13 cellular contexts compared by ENCODE assay signal in genomic region chr1:31959941-31960340, GRCh38.
"Had no signal": no experiment of that assay in that cellular context is flagged by ENCODE, and none has a peak within 500 bp of the region (broad histone marks: within the 10 kb centered on the region; RNA-seq: fewer than 3 reads in every experiment).

No MANE protein-coding gene starts in this region.

- H3K36me3 Mint-ChIP-seq: neural progenitor cell had no signal

- H3K36me3 ChIP-seq: neural progenitor cell, pancreas, transverse colon had no signal

- H3K27ac ChIP-seq: body of pancreas, hepatocyte, neural progenitor cell, pancreas, transverse colon had no signal

- FAIRE-seq: kidney, pancreas had no signal

- DNase-seq: activated CD4-positive, alpha-beta T cell treated with anti-CD3 and anti-CD28 coated beads for 48 hours; activated naive CD4-positive, alpha-beta T cell treated with anti-CD3 and anti-CD28 coated beads, Interleukin-2, amount 50 U/mL, for 16 hours; amniotic stem cell; body of pancreas; kidney; left ventricle myocardium superior; mesendoderm; pancreas; transverse colon had no signal

- H3K4me3 Mint-ChIP-seq: central memory CD8-positive, alpha-beta T cell; neural progenitor cell had no signal

- H3K27ac Mint-ChIP-seq: neural progenitor cell had no signal

- H3K9me3 Mint-ChIP-seq: activated T-helper 2 cell treated with anti-CD3 and anti-CD28 coated beads, Interferon-gamma antibody, Interleukin-2, Interleukin-4, amounts not matched to agents 10 μg/mL and 5 μg/mL and 100 μg/mL, durations not matched to agents 14 hours and 24 hours and 36 hours; central memory CD8-positive, alpha-beta T cell; neural progenitor cell had no signal

- H3K27me3 ChIP-seq: body of pancreas, hepatocyte, neural progenitor cell, pancreas, transverse colon had no signal

- H3K27me3 Mint-ChIP-seq: central memory CD8-positive, alpha-beta T cell had no signal

- H3K9me3 ChIP-seq: body of pancreas, pancreas, transverse colon had no signal

- ATAC-seq: body of pancreas, left ventricle myocardium superior, pancreas had no signal

- H3K4me3 ChIP-seq: body of pancreas, hepatocyte, neural progenitor cell, pancreas, transverse colon had no signal
